8 cellular contexts compared by ENCODE assay signal in the genomic region with DNA sequence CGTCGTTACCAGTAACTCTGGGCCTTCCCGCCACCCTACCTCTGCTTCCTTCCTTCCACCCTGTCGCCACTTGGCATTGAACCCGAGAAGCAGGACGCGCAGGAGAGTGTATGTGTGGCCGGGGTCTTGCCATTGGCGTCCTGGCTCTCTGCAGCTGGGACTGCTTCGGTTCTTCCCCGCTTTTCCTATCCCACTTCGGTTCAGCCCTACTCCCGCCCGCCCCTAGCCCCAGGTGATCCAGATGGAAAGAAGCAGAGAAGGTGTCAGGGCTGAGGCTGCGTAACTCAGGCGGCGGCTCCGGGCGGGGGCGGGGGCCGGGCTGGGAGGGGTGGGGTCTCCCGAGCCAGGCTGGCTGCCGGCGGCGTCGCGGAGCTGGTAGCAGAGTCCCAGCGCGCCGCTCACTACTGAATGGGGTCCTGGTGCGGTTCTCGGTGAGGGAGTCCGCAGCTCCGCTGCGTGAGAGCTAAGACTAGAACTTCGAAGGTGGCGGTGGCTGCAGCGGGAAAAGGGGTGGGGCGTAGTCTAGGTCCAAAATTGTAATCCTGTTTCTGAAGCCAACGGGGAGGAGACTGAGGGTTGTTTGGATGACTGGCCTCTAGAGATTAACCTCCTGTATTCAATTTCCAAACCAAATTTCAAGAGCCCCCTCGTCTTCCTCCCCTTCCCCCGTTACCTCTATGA. TPM values are rescaled to one million over a fixed set of nuclear protein-coding genes. Genes with fewer than 3 reads are reported as not detected.
DNase-seq lines count a peak whose midpoint lies in the region; ATAC-seq and TF ChIP-seq lines count a peak whose summit lies in the region.

No MANE protein-coding gene starts in this region.

- no peaks in the 10 kb centered on the region for H3K9me2 ChIP-seq in GM23338 (ENCODE audit: insufficient read depth)

- peak overlapping the region; percentile 98 for H2AFZ ChIP-seq in GM23338

- H3K79me2 ChIP-seq in GM23338 (replicated peaks; ENCODE audit: insufficient read depth): no peaks in the 10 kb centered on the region

- no peak overlapping the region for H3K27ac ChIP-seq in GM23338 (ENCODE audit: low read depth)
- peak overlapping the region; percentile 14; the same call in 1 of the 2 replicates for H3K27ac ChIP-seq in SJSA1
- peak overlapping the region; percentile 33 to 43 for H3K27ac ChIP-seq in esophagus (ENCODE audit: low read depth in 2 of 2, low read length in 1 of 2)
- H3K27ac ChIP-seq in muscle layer of duodenum (ENCODE audit: low read length): no peak overlapping the region

- no peaks in the 10 kb centered on the region for H3K36me3 Mint-ChIP-seq in GM23338 (ENCODE audit: low read depth)

- peak; percentile 77 for ATAC-seq in GM23338
- no peak for ATAC-seq in GM18502 (IDR thresholded peaks at IDR 0.05; ENCODE audit: poor library complexity, unreplicated experiment)

- H3K4me2 ChIP-seq in GM23338: peak overlapping the region; percentile 97

- peak overlapping the region; percentile 78 for H3K4me3 Mint-ChIP-seq in GM23338

- no peak for TF ChIP-seq CTCF in GM23338 (conservative IDR thresholded peaks at IDR 0.05; ENCODE audit: low read depth in 2 of 2)

- H3K9me3 ChIP-seq in SJSA1 (replicated peaks) (no peaks in the 10 kb centered on the region), esophagus (ENCODE audit: control insufficient read depth in 2 of 2, insufficient read depth in 1 of 2, low read depth in 1 of 2, low read length in 1 of 2) (no peaks in the 10 kb centered on the region), muscle layer of duodenum (ENCODE audit: control insufficient read depth in 1 of 2, low read length in 2 of 2) (no peaks in the 10 kb centered on the region)

- no peaks in the 10 kb centered on the region for H4K20me1 ChIP-seq in GM23338 (replicated peaks; ENCODE audit: insufficient read depth)

- peaks cover 55% of the 10 kb centered on the region for H3K27me3 ChIP-seq in GM23338 (ENCODE audit: insufficient read depth)
- H3K27me3 ChIP-seq in SJSA1 (replicated peaks): no peaks in the 10 kb centered on the region
- no peaks in the 10 kb centered on the region for H3K27me3 ChIP-seq in esophagus (ENCODE audit: control insufficient read depth in 1 of 2, insufficient read depth in 2 of 2, low read length in 2 of 2)
- H3K27me3 ChIP-seq in muscle layer of duodenum (ENCODE audit: low read depth, low read length): peaks cover 8% of the 10 kb centered on the region

- H3F3A ChIP-seq in GM23338 (replicated peaks; ENCODE audit: low read depth): peaks cover 3% of the 10 kb centered on the region; the same call in 1 of the 2 replicates

- DNase-seq in GM23338 (ENCODE audit: low spot score) (peak; percentile 77), SJSA1 (ENCODE audit: low read depth in 1 of 2, low spot score in 2 of 2) (peak; percentile 67 to 70), OCI-M1 (lab: John Stamatoyannopoulos, UW) (no peak), NCI-H146 treated with DMSO at 0.1 percent for 48 hours (lab: John Stamatoyannopoulos, UW; ENCODE audit: unreplicated experiment) (no peak), cerebellar nuclear complex (lab: John Stamatoyannopoulos, UW) (no peak)

- no peaks in the 10 kb centered on the region for H3K9me3 Mint-ChIP-seq in GM23338

- 3% methylated on average over 42 of the region's 42 CpGs for WGBS in esophagus, 2 donors

- H3K4me3 ChIP-seq in GM23338: peak overlapping the region; percentile 73
- peak overlapping the region; percentile 80 for H3K4me3 ChIP-seq in SJSA1
- H3K4me3 ChIP-seq in esophagus (ENCODE audit: low read depth in 1 of 2, low read length in 2 of 2): peak overlapping the region; percentile 46 to 52
- H3K4me3 ChIP-seq in muscle layer of duodenum (ENCODE audit: low read depth in 1 of 2, low read length in 2 of 2): peak overlapping the region; percentile 74 to 80

- H3K36me3 ChIP-seq in GM23338 (ENCODE audit: insufficient read depth) (no peaks in the 10 kb centered on the region), SJSA1 (peaks cover 3% of the 10 kb centered on the region; the same call in 1 of the 2 replicates), esophagus (ENCODE audit: control insufficient read depth in 2 of 2, insufficient read depth in 2 of 2, low read length in 1 of 2) (no peaks in the 10 kb centered on the region), muscle layer of duodenum (ENCODE audit: control insufficient read depth in 1 of 2, insufficient read depth in 2 of 2, low read length in 2 of 2) (no peaks in the 10 kb centered on the region)

- H3K4me1 ChIP-seq in GM23338 (ENCODE audit: insufficient read depth) (peaks cover 14% of the 10 kb centered on the region; the same call in 1 of the 2 replicates), SJSA1 (replicated peaks) (peaks cover 13% of the 10 kb centered on the region), esophagus (ENCODE audit: control insufficient read depth in 2 of 2, insufficient read depth in 2 of 2, low read length in 1 of 2) (peaks cover 4 to 13% of the 10 kb centered on the region in 2 donors), muscle layer of duodenum (ENCODE audit: control insufficient read depth in 1 of 2, insufficient read depth in 2 of 2, low read length in 2 of 2) (peaks cover 0 to 11% of the 10 kb centered on the region in 2 donors)

- H3K27ac Mint-ChIP-seq in GM23338: no peak overlapping the region

- H3K4me1 Mint-ChIP-seq in GM23338: peaks cover 10% of the 10 kb centered on the region

- peaks cover 29% of the 10 kb centered on the region for H3K27me3 Mint-ChIP-seq in GM23338 (ENCODE audit: insufficient read depth, low read depth, poor library complexity)

TF ChIP-seq in GM23338, 12 proteins besides CTCF, POLR2A, EP300 and RAD21:
- TF ChIP-seq JUNB (IDR thresholded peaks at IDR 0.05; ENCODE audit: unreplicated experiment) (no peak), CREB1 (CRISPR knock-in tag; IDR thresholded peaks at IDR 0.05; ENCODE audit: low read depth) (no peak)

RNA-seq across cellular contexts. Expression of a gene that starts 1.3 kb away (rescaled TPM):
- total RNA-seq in GM23338 (2014; rRNA removed; shearing (Covaris generic)): 0.62 and 1.0 TPM in 2 replicates
- 0.64 and 1.7 TPM in 2 replicates for polyA plus RNA-seq in GM23338 (2016; fragmentation: Nextera tagmentation; extraction: Ambion mirVana)
- 10.3 and 16.0 TPM in 2 replicates for total RNA-seq in SJSA1 (2014; rRNA removed; shearing (Covaris generic))
- polyA plus RNA-seq in esophagus: under 1 TPM; 0.35 to 0.38 TPM

Comparison
In these comparisons a context has a peak if more than half of its experiments do, and no peak if none do; other contexts are left out.
1. DNase-seq: peak in GM23338 (single experiment) and SJSA1 (2 of 2); none in OCI-M1 (single experiment), NCI-H146 treated with DMSO at 0.1 percent for 48 hours (single experiment) and cerebellar nuclear complex (0 of 2).
2. H3K27ac ChIP-seq: peak in SJSA1 (single experiment) and esophagus (2 of 2); none in GM23338 (single experiment) and muscle layer of duodenum (single experiment).
3. Peak in every context shown above with its lines, with median percentiles within 50 percentile points of each other: H3K4me3 ChIP-seq.